ENCODE assay signal across 8 cellular contexts in the genomic region with DNA sequence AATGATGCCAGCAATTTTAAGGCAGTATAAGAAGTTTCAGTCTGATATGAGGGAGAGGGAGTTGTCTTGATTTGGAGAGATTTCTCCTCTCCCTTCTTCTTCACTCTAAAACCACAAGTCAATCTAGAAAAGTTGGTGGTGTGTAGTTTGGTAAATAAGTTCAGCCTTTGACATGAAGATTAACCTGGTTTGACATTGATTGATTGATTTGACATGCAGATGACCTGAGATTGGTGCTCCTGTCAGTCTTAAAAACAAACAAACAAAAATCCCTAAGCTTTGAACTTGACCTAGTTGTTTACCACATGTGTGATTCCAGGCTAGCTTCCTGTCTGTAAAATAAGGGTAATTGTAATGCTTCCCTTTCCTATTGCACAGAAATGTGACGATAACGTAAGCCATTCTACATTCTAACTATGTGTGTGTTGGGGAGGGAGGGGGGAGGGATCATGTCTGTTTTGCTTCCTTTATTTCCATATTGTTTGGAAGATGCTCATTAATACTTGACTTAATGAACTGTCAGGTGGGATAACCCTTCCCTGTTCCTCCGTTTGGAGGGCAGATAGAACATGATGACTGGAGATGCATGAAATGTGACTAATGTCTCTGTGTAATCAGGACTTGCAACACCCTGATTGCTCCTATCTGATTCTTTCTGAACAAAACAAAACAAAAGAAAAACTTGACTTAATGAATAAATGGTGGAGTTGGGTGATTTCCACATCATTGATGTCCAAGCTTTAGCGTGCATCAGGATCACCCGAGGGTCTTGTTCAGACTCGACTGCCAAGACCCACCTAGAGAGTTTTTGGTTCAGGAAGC.
A peak's percentile ranks its signal among the peaks of the same experiment; 100 is the strongest.
DNase-seq lines count a peak whose midpoint lies in the region; ATAC-seq and TF ChIP-seq lines count a peak whose summit lies in the region.

No MANE protein-coding gene starts in this region.

- peaks cover 16% of the 10 kb centered on the region for H3K27me3 ChIP-seq in fibroblast of lung (ENCODE audit: control insufficient read depth, insufficient read depth, low read length)
- H3K27me3 ChIP-seq in smooth muscle cell (ENCODE audit: low read depth): peaks cover 7% of the 10 kb centered on the region

- H3K79me2 ChIP-seq in fibroblast of lung (ENCODE audit: control insufficient read depth, insufficient read depth, low read length) (no peaks in the 10 kb centered on the region), smooth muscle cell (ENCODE audit: low read depth) (no peaks in the 10 kb centered on the region)

- H3F3A ChIP-seq in smooth muscle cell (ENCODE audit: low read depth): no peaks in the 10 kb centered on the region

- H4K20me1 ChIP-seq in fibroblast of lung (ENCODE audit: control insufficient read depth, extremely low read depth, insufficient read depth, low read length) (no peaks in the 10 kb centered on the region), smooth muscle cell (ENCODE audit: low read depth) (no peaks in the 10 kb centered on the region)

- H3K4me1 ChIP-seq in fibroblast of lung (ENCODE audit: control insufficient read depth, extremely low read depth, insufficient read depth, low read length) (peaks cover 2% of the 10 kb centered on the region), smooth muscle cell (ENCODE audit: low read depth) (peaks cover 18% of the 10 kb centered on the region)

- H3K4me1 Mint-ChIP-seq in T-helper 17 cell: peaks cover 36% of the 10 kb centered on the region

- TF ChIP-seq CTCF in fibroblast of lung (conservative IDR thresholded peaks at IDR 0.05 in 1 of 2, IDR thresholded peaks at IDR 0.05 in 1 of 2; ENCODE audit: low read depth in 1 of 2, low read length in 2 of 2) (no peak), smooth muscle cell (IDR thresholded peaks at IDR 0.05; ENCODE audit: borderline replicate concordance, insufficient read depth, poor library complexity, severe bottlenecking) (no peak)

- H3K27me3 Mint-ChIP-seq in T-helper 17 cell: no peaks in the 10 kb centered on the region

- peak overlapping the region; percentile 20 to 41 (median 22) for H3K4me3 ChIP-seq in fibroblast of lung (replicated peaks in 1 of 4; ENCODE audit: control extremely low read depth in 1 of 4, insufficient read depth in 1 of 4, low read depth in 3 of 4, low read length in 4 of 4)
- peak overlapping the region; percentile 45 for H3K4me3 ChIP-seq in smooth muscle cell

- ATAC-seq in T-helper 17 cell (peak; percentile 54), GM21423 (IDR thresholded peaks at IDR 0.05; ENCODE audit: unreplicated experiment) (no peak)
- no peak for ATAC-seq in activated CD4-positive, CD25-positive, alpha-beta regulatory T cell treated with anti-CD3 and anti-CD28 coated beads, Interleukin-2, amount 50 U/mL, for 24 hours

- peak overlapping the region; percentile 80 for H3K4me3 Mint-ChIP-seq in T-helper 17 cell

- H3K36me3 ChIP-seq in fibroblast of lung (ENCODE audit: control insufficient read depth, insufficient read depth, low read length) (no peaks in the 10 kb centered on the region), smooth muscle cell (ENCODE audit: low read depth) (no peaks in the 10 kb centered on the region)

- peak overlapping the region; percentile 96 for H3K27ac Mint-ChIP-seq in T-helper 17 cell

- no peaks in the 10 kb centered on the region for H3K9me3 ChIP-seq in T-helper 17 cell (ENCODE audit: control insufficient read depth, low read length, poor library complexity, severe bottlenecking)
- no peaks in the 10 kb centered on the region for H3K9me3 ChIP-seq in fibroblast of lung (ENCODE audit: control insufficient read depth, insufficient read depth, low read depth, low read length)
- H3K9me3 ChIP-seq in smooth muscle cell (replicated peaks; ENCODE audit: low read depth): no peaks in the 10 kb centered on the region

- intact Hi-C loops in head of caudate nucleus (cut with DNase I): loop anchor here (5.0 kb wide), 1 partner anchor 176 kb away; no protein-coding TSS in a partner anchor

- H2AFZ ChIP-seq in fibroblast of lung (ENCODE audit: low read length) (peak overlapping the region; percentile 45), smooth muscle cell (ENCODE audit: low read depth) (no peak overlapping the region)

- H3K36me3 Mint-ChIP-seq in T-helper 17 cell (ENCODE audit: low read depth): no peaks in the 10 kb centered on the region

- 31% methylated on average over 6 of the region's 6 CpGs for WGBS in smooth muscle cell (ENCODE audit: low lambda C conversion rate)

- H3K9ac ChIP-seq in fibroblast of lung (ENCODE audit: insufficient read depth, low read length) (no peak overlapping the region), smooth muscle cell (ENCODE audit: low read depth) (no peak overlapping the region)

- no peak overlapping the region for H3K27ac ChIP-seq in fibroblast of lung (ENCODE audit: insufficient read depth, low read length)
- no peak overlapping the region for H3K27ac ChIP-seq in smooth muscle cell (ENCODE audit: low read depth)

- DNase-seq in NOMO-1 (lab: John Stamatoyannopoulos, UW; ENCODE audit: unreplicated experiment in 2 of 2): peak; percentile 71 to 79
- DNase-seq in NOMO-1 treated with dmso at 0.1 percent for 144 hours (lab: John Stamatoyannopoulos, UW; ENCODE audit: unreplicated experiment): no peak
- no peak for DNase-seq in T-helper 17 cell
- DNase-seq in fibroblast of lung (ENCODE audit: low read depth in 2 of 2): peak; percentile 63 to 70
- DNase-seq in smooth muscle cell (lab: John Stamatoyannopoulos, UW; ENCODE audit: unreplicated experiment): no peak
- DNase-seq in head of caudate nucleus: no peak

- H3K4me2 ChIP-seq in fibroblast of lung (ENCODE audit: extremely low read depth, insufficient read depth, low read length): peak overlapping the region; percentile 94
- H3K4me2 ChIP-seq in smooth muscle cell: peak overlapping the region; percentile 84

Comparison
In these comparisons a context has a peak if more than half of its experiments do, and no peak if none do; other contexts are left out.
1. DNase-seq: peak in NOMO-1 (2 of 2) and fibroblast of lung (2 of 2); none in NOMO-1 treated with dmso at 0.1 percent for 144 hours (single experiment), T-helper 17 cell (0 of 3), smooth muscle cell (single experiment) and head of caudate nucleus (0 of 42).